In the genomic region with DNA sequence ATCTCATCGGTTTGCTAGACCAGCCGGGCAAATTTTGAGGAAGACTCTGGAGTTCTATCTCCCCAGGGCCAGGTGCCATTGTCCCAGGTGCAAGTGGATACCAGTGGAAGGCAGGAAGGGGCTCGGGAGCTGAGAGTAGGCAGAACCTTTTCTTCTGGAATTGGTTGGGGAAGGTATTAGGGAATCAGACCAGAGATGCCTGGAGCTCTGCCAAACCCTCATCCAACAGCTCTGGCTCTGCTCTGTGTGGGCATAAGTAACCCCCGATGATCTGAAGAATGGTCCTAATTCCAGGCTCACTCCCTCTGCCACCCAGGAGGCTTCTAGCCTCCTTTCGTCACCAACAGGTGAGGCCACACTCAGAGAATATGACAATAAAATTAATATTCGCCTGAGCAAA, we compare ENCODE assay signal across 19 cellular contexts.
DNase-seq lines count a peak whose midpoint lies in the region; ATAC-seq and TF ChIP-seq lines count a peak whose summit lies in the region.
"Had no signal": no experiment of that assay in that cellular context is flagged by ENCODE, and none has a peak within 500 bp of the region (broad histone marks: within the 10 kb centered on the region; RNA-seq: fewer than 3 reads in every experiment).

No MANE protein-coding gene starts in this region.

- H3K4me1 Mint-ChIP-seq in stimulated activated memory B cell treated with anti-CD40 and anti-IgM and Interleukin-4, amounts not matched to agents 10 μg/mL and 1 μg/mL and 100 μg/mL, for 72 hours: no peaks in the 10 kb centered on the region
- H3K4me1 Mint-ChIP-seq: CD4-positive, CD25-positive, alpha-beta regulatory T cell had no signal

- DNase-seq in BE2C: peak; percentile 36
- DNase-seq in G401 (ENCODE audit: low spot score): peak; percentile 74
- DNase-seq in astrocyte of the hippocampus (ENCODE audit: low read depth, low spot score): peak; percentile 17
- DNase-seq in cerebellum (ENCODE audit: low spot score): peak; percentile 50
- no peak for DNase-seq in NCI-H510A (lab: John Stamatoyannopoulos, UW)
- no peak for DNase-seq in NCI-H2107 treated with DMSO at 0.1 percent for 48 hours (lab: John Stamatoyannopoulos, UW; ENCODE audit: unreplicated experiment)
- DNase-seq: Caco-2; CD4-positive, CD25-positive, alpha-beta regulatory T cell; CD8-positive, alpha-beta T cell; DMS153; DND-41; GDM1; GOT3; HFFc6 had no signal

- H3K4me1 ChIP-seq in BE2C: peaks cover 5% of the 10 kb centered on the region
- H3K4me1 ChIP-seq: BLaER1, Caco-2, HAP-1 had no signal

- no peaks in the 10 kb centered on the region for H3K36me3 Mint-ChIP-seq in stimulated activated memory B cell treated with anti-CD40 and anti-IgM and Interleukin-4, amounts not matched to agents 10 μg/mL and 1 μg/mL and 100 μg/mL, for 72 hours
- H3K36me3 Mint-ChIP-seq: CD4-positive, CD25-positive, alpha-beta regulatory T cell; CD8-positive, alpha-beta T cell had no signal

- H3K9me3 ChIP-seq in BE2C: no peaks in the 10 kb centered on the region
- H3K9me3 ChIP-seq: Caco-2, HAP-1 had no signal

- peaks cover under 1% of the 10 kb centered on the region for H3K36me3 ChIP-seq in BE2C
- H3K36me3 ChIP-seq: BLaER1, HAP-1 had no signal

- in situ Hi-C loops in G401 (cut with HindIII; ENCODE audit: low sequenced_read_pairs): no loop called here

- peaks cover 3% of the 10 kb centered on the region for H3K9me3 Mint-ChIP-seq in stimulated activated memory B cell treated with anti-CD40 and anti-IgM and Interleukin-4, amounts not matched to agents 10 μg/mL and 1 μg/mL and 100 μg/mL, for 72 hours
- H3K9me3 Mint-ChIP-seq: CD4-positive, CD25-positive, alpha-beta regulatory T cell; CD8-positive, alpha-beta T cell had no signal

- no peak overlapping the region for H3K4me3 ChIP-seq in BE2C (ENCODE audit: low read depth, low read length)
- H3K4me3 ChIP-seq: BLaER1, GM12878, HAP-1 had no signal

- H3K27ac Mint-ChIP-seq in stimulated activated memory B cell treated with anti-CD40 and anti-IgM and Interleukin-4, amounts not matched to agents 10 μg/mL and 1 μg/mL and 100 μg/mL, for 72 hours: no peak overlapping the region
- H3K27ac Mint-ChIP-seq: CD4-positive, CD25-positive, alpha-beta regulatory T cell; CD8-positive, alpha-beta T cell; HFFc6 had no signal

- peaks cover 29% of the 10 kb centered on the region for H3K27me3 Mint-ChIP-seq in stimulated activated memory B cell treated with anti-CD40 and anti-IgM and Interleukin-4, amounts not matched to agents 10 μg/mL and 1 μg/mL and 100 μg/mL, for 72 hours

- H3K4me3 Mint-ChIP-seq in stimulated activated memory B cell treated with anti-CD40 and anti-IgM and Interleukin-4, amounts not matched to agents 10 μg/mL and 1 μg/mL and 100 μg/mL, for 72 hours: no peak overlapping the region
- H3K4me3 Mint-ChIP-seq: CD4-positive, CD25-positive, alpha-beta regulatory T cell; CD8-positive, alpha-beta T cell; HFFc6 had no signal

- ATAC-seq in GM19467 (IDR thresholded peaks at IDR 0.05; ENCODE audit: unreplicated experiment): no peak
- ATAC-seq in stimulated activated memory B cell treated with anti-CD40 and anti-IgM and Interleukin-4, amounts not matched to agents 10 μg/mL and 1 μg/mL and 100 μg/mL, for 72 hours: no peak
- ATAC-seq: CD8-positive, alpha-beta T cell; GM12878 had no signal

- no peaks in the 10 kb centered on the region for H3K27me3 ChIP-seq in BE2C
- H3K27me3 ChIP-seq: BLaER1 had no signal

- no peak for TF ChIP-seq CTCF in BE2C (IDR thresholded peaks at IDR 0.05; ENCODE audit: low read depth, low read length)

Comparison
In these comparisons a context has a peak if more than half of its experiments do, and no peak if none do; other contexts are left out.
1. DNase-seq: peak in BE2C (single experiment), G401 (single experiment), astrocyte of the hippocampus (single experiment) and cerebellum (single experiment); none in NCI-H510A (single experiment) and NCI-H2107 treated with DMSO at 0.1 percent for 48 hours (single experiment).